Comparison of ENCODE assay signal across 1 cellular context in genomic region chr4:186203391-186203802, GRCh38.
TF ChIP-seq lines count a peak whose summit lies in the region.

No MANE protein-coding gene starts in this region.

TF ChIP-seq in HEK293, 187 proteins besides CTCF, POLR2A, EP300 and RAD21 (continued from another document):
- TF ChIP-seq ZBTB17 (tag by site-specific recombination; IDR thresholded peaks at IDR 0.05), result peak; percentile 32; the same call in 1 of the 2 replicates
- peak; percentile 45 for TF ChIP-seq ZFHX2 (tag by site-specific recombination; conservative IDR thresholded peaks at IDR 0.05)
- no peak for TF ChIP-seq ZNF174 (tag by site-specific recombination; IDR thresholded peaks at IDR 0.05)
- TF ChIP-seq EGR2 (tag by site-specific recombination; IDR thresholded peaks at IDR 0.05; ENCODE audit: low read depth), result peak; percentile 62; the same call in 1 of the 2 replicates
- TF ChIP-seq ZNF292 (tag by site-specific recombination; IDR thresholded peaks at IDR 0.05; ENCODE audit: borderline replicate concordance, low read depth), result no peak
